ENCODE assay signal across 14 cellular contexts in the genomic region with DNA sequence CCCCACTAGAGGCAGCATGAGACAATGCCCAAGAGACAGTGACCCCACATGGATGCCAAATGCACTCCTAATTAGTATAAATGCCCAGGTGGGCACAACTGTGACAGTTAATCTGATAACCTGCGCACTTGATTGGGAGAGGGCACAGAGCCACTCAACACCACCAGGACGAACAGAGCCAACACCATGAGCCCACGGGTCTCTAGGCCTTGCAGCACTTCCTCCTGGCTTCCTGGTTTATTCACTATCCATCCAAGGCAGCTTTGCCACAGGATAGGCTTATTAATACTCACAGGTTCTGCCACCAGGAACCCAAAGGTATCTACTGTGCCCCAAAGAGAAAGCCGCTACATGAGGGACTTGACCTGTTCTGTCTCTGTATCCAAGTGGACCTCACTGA. TPM values are rescaled to one million over a fixed set of nuclear protein-coding genes. Genes with fewer than 3 reads are reported as not detected.
A peak's percentile ranks its signal among the peaks of the same experiment; 100 is the strongest.
DNase-seq lines count a peak whose midpoint lies in the region; ATAC-seq and TF ChIP-seq lines count a peak whose summit lies in the region.
"Had no signal": no experiment of that assay in that cellular context is flagged by ENCODE, and none has a peak within 500 bp of the region (broad histone marks: within the 10 kb centered on the region; RNA-seq: fewer than 3 reads in every experiment).

No MANE protein-coding gene starts in this region.

- H3K4me1 ChIP-seq in lung (ENCODE audit: control insufficient read depth in 2 of 2, insufficient read depth in 2 of 2, low read length in 2 of 2) (peaks cover 17 to 37% of the 10 kb centered on the region in 2 donors), subcutaneous abdominal adipose tissue (ENCODE audit: control insufficient read depth in 5 of 5, insufficient read depth in 5 of 5, low read length in 5 of 5) (peaks cover 2 to 35% (median 27%) of the 10 kb centered on the region in 5 donors)

- H3K27ac Mint-ChIP-seq in stimulated activated naive B cell treated with anti-CD40 and anti-IgM and Interleukin-4, amounts not matched to agents 10 μg/mL and 1 μg/mL and 100 μg/mL, for 72 hours = no peak overlapping the region
- H3K27ac Mint-ChIP-seq: activated naive CD8-positive, alpha-beta T cell treated with anti-CD3 and anti-CD28 coated beads, Interleukin-2, amount 10 ng/mL, durations not matched to agents 7 days and 5 days had no signal

- H3K36me3 Mint-ChIP-seq in stimulated activated naive B cell treated with anti-CD40 and anti-IgM and Interleukin-4, amounts not matched to agents 10 μg/mL and 1 μg/mL and 100 μg/mL, for 72 hours = peaks cover 0 to 8% of the 10 kb centered on the region in 2 donors

- no peak overlapping the region for H3K4me3 Mint-ChIP-seq in stimulated activated naive B cell treated with anti-CD40 and anti-IgM and Interleukin-4, amounts not matched to agents 10 μg/mL and 1 μg/mL and 100 μg/mL, for 72 hours
- H3K4me3 Mint-ChIP-seq: activated naive CD8-positive, alpha-beta T cell treated with anti-CD3 and anti-CD28 coated beads, Interleukin-2, amount 10 ng/mL, durations not matched to agents 7 days and 5 days had no signal

- WGBS in lung, 2 donors = 62 to 78% methylated on average over 4 of the region's 4 CpGs

- no peak overlapping the region for H3K9ac ChIP-seq in subcutaneous abdominal adipose tissue (ENCODE audit: low read length in 5 of 5)

- H3K27me3 ChIP-seq in lung (ENCODE audit: control insufficient read depth, insufficient read depth) (no peaks in the 10 kb centered on the region), subcutaneous abdominal adipose tissue (ENCODE audit: control insufficient read depth in 5 of 5, insufficient read depth in 4 of 5, low read length in 5 of 5) (no peaks in the 10 kb centered on the region)

- peak; percentile 5 for DNase-seq in NCI-H2171 treated with DMSO at 0.1 percent for 48 hours (lab: John Stamatoyannopoulos, UW)
- DNase-seq in NCI-H2171 (lab: John Stamatoyannopoulos, UW) = no peak
- no peak for DNase-seq in caudate nucleus (lab: John Stamatoyannopoulos, UW)
- DNase-seq in lung (ENCODE audit: low spot score) = no peak
- DNase-seq in stimulated activated naive B cell treated with anti-CD40 and anti-IgM and Interleukin-4, amounts not matched to agents 10 μg/mL and 1 μg/mL and 100 μg/mL, for 72 hours = no peak
- no peak for DNase-seq in NCI-H748 (lab: John Stamatoyannopoulos, UW; ENCODE audit: unreplicated experiment)
- no peak for DNase-seq in DMS53 treated with DMSO at 0.1 percent for 48 hours (lab: John Stamatoyannopoulos, UW; ENCODE audit: unreplicated experiment)
- DNase-seq: activated CD4-positive, CD25-positive, alpha-beta regulatory T cell treated with anti-CD3 and anti-CD28 coated beads, Interleukin-2, amount 50 U/mL, for 72 hours; activated naive CD8-positive, alpha-beta T cell treated with anti-CD3 and anti-CD28 coated beads, Interleukin-2, amount 10 ng/mL, durations not matched to agents 7 days and 5 days; MM.1S; NCI-H2107; NCI-H82 had no signal

- no peak for ATAC-seq in lung (ENCODE audit: insufficient read depth, low FRiP score)
- no peak for ATAC-seq in stimulated activated naive B cell treated with anti-CD40 and anti-IgM and Interleukin-4, amounts not matched to agents 10 μg/mL and 1 μg/mL and 100 μg/mL, for 72 hours (replicated peaks)

- no peaks in the 10 kb centered on the region for H3K9me3 Mint-ChIP-seq in stimulated activated naive B cell treated with anti-CD40 and anti-IgM and Interleukin-4, amounts not matched to agents 10 μg/mL and 1 μg/mL and 100 μg/mL, for 72 hours
- H3K9me3 Mint-ChIP-seq: activated naive CD8-positive, alpha-beta T cell treated with anti-CD3 and anti-CD28 coated beads, Interleukin-2, amount 10 ng/mL, durations not matched to agents 7 days and 5 days had no signal

- peaks cover 4 to 7% of the 10 kb centered on the region in 2 donors for H3K36me3 ChIP-seq in lung (ENCODE audit: control insufficient read depth in 2 of 2, insufficient read depth in 2 of 2, low read length in 2 of 2)
- H3K36me3 ChIP-seq in subcutaneous abdominal adipose tissue (ENCODE audit: control insufficient read depth in 5 of 5, insufficient read depth in 5 of 5, low read length in 5 of 5) = peaks cover 7 to 23% (median 20%) of the 10 kb centered on the region in 5 donors

- TF ChIP-seq CTCF in lung (IDR thresholded peaks at IDR 0.05; ENCODE audit: control extremely low read depth, extremely low read depth) = no peak

- no peak overlapping the region for H3K4me3 ChIP-seq in lung
- no peak overlapping the region for H3K4me3 ChIP-seq in subcutaneous abdominal adipose tissue (ENCODE audit: low read depth in 1 of 5, low read length in 5 of 5)

- H3K4me1 Mint-ChIP-seq in stimulated activated naive B cell treated with anti-CD40 and anti-IgM and Interleukin-4, amounts not matched to agents 10 μg/mL and 1 μg/mL and 100 μg/mL, for 72 hours = peaks cover 0 to 5% of the 10 kb centered on the region in 2 donors

- peaks cover 0 to 4% of the 10 kb centered on the region in 2 donors for H3K27me3 Mint-ChIP-seq in stimulated activated naive B cell treated with anti-CD40 and anti-IgM and Interleukin-4, amounts not matched to agents 10 μg/mL and 1 μg/mL and 100 μg/mL, for 72 hours
- H3K27me3 Mint-ChIP-seq: activated naive CD8-positive, alpha-beta T cell treated with anti-CD3 and anti-CD28 coated beads, Interleukin-2, amount 10 ng/mL, durations not matched to agents 7 days and 5 days had no signal

- H3K9me3 ChIP-seq in lung (ENCODE audit: control insufficient read depth in 2 of 2, insufficient read depth in 1 of 2, low read length in 1 of 2) (no peaks in the 10 kb centered on the region), subcutaneous abdominal adipose tissue (ENCODE audit: control insufficient read depth in 5 of 5, low read length in 5 of 5) (no peaks in the 10 kb centered on the region)

- H3K27ac ChIP-seq in caudate nucleus (ENCODE audit: low read depth, low read length) = peak overlapping the region; percentile 3
- H3K27ac ChIP-seq in lung (ENCODE audit: low read depth in 1 of 2, low read length in 1 of 2) = peak overlapping the region; percentile 35 to 88
- H3K27ac ChIP-seq in subcutaneous abdominal adipose tissue (ENCODE audit: low read depth, low read length) = peak overlapping the region; percentile 72
- H3K27ac ChIP-seq: 22Rv1 had no signal

RNA-seq across cellular contexts. Expression of gene AXIN2, which starts 14.9 kb away (rescaled TPM):
- total RNA-seq in lung = 100 to 1,000 TPM in 1 of 2 donors, 10 to 100 TPM in 1; 60.3 to 127 TPM
- polyA plus RNA-seq in lung = 10 to 100 TPM; 13.0 to 13.2 TPM

Comparison
In these comparisons a context has a peak if more than half of its experiments do, and no peak if none do; other contexts are left out.
1. H3K27ac ChIP-seq: peak in every context shown above with its lines; median percentile 72 in subcutaneous abdominal adipose tissue; 62 in lung; 3 in caudate nucleus.